ENCODE assay signal across 8 cellular contexts in genomic region chr9:109779711-109780452, GRCh38. TPM values are rescaled to one million over a fixed set of nuclear protein-coding genes. Genes with fewer than 3 reads are reported as not detected.
DNase-seq lines count a peak whose midpoint lies in the region; ATAC-seq and TF ChIP-seq lines count a peak whose summit lies in the region.

TSS of gene PALM2AKAP2 (plus strand) at chr9:109780198. CDS start at chr9:109780489, 291 bp downstream.

- no peaks in the 10 kb centered on the region for H3K36me3 Mint-ChIP-seq in osteocyte (ENCODE audit: unreplicated experiment)

- H3K4me3 Mint-ChIP-seq in osteocyte (ENCODE audit: unreplicated experiment) = peak within 1 kb of the TSS; percentile 94

- H3K27ac Mint-ChIP-seq in osteocyte (ENCODE audit: unreplicated experiment) = peak within 1 kb of the TSS; percentile 75

- TF ChIP-seq CTCF in AG09319 (IDR thresholded peaks at IDR 0.05; ENCODE audit: low read depth, low read length) = peak; percentile 33
- peak; percentile 78 for TF ChIP-seq CTCF in VCaP (conservative IDR thresholded peaks at IDR 0.05)
- TF ChIP-seq CTCF in osteocyte (IDR thresholded peaks at IDR 0.05) = peak; percentile 55

- H3K27ac ChIP-seq in VCaP = peak within 1 kb of the TSS; percentile 56

- no peaks in the 10 kb centered on the region for H3K27me3 Mint-ChIP-seq in osteocyte (ENCODE audit: unreplicated experiment)

- ATAC-seq in Right ventricle myocardium superior (ENCODE audit: poor library complexity) (peak; percentile 95), GM21825 (IDR thresholded peaks at IDR 0.05; ENCODE audit: unreplicated experiment) (no peak), HG02981 (IDR thresholded peaks at IDR 0.05; ENCODE audit: unreplicated experiment) (no peak)

- H3K9me3 Mint-ChIP-seq in osteocyte (ENCODE audit: unreplicated experiment) = no peaks in the 10 kb centered on the region

- intact Hi-C loops in Right ventricle myocardium superior (cut with DNase I) = loop anchor here (2.0 kb wide), 1 partner anchor 47 kb away; no protein-coding TSS in a partner anchor

- DNase-seq in AG09319 (ENCODE audit: extremely low read depth, low read depth) (no peak), HT1080 (ENCODE audit: low read depth) (peak; percentile 61), Right ventricle myocardium superior (peak; percentile 86), osteocyte (ENCODE audit: extremely low spot score, unreplicated experiment) (peak; percentile 90), CD1c-positive myeloid dendritic cell (ENCODE audit: extremely low spot score) (no peak)

- peaks cover 17% of the 10 kb centered on the region for H3K4me1 Mint-ChIP-seq in osteocyte (ENCODE audit: unreplicated experiment)

RNA-seq across cellular contexts. Expression of gene PALM2AKAP2, which starts in this region (rescaled TPM):
- total RNA-seq in HT1080 (2014; rRNA removed; shearing (Covaris generic)) = 3.2 and 6.3 TPM in 2 replicates
- polyA plus RNA-seq in HT1080 (2015; cell fraction: cytosol; rRNA removed) = 2.5 and 4.7 TPM in 2 replicates
- polyA plus RNA-seq in HT1080 (2015; cell fraction: nucleus; rRNA removed) = 5.6 and 5.9 TPM in 2 replicates
- total RNA-seq in Right ventricle myocardium superior = 87.5 TPM
- 24.2 and 25.3 TPM in 2 replicates for total RNA-seq in osteocyte

Comparison
In these comparisons a context has a peak if more than half of its experiments do, and no peak if none do; other contexts are left out.
1. DNase-seq: peak in HT1080 (single experiment), Right ventricle myocardium superior (single experiment) and osteocyte (single experiment); none in AG09319 (single experiment) and CD1c-positive myeloid dendritic cell (single experiment).
2. Peak in every context shown above with its lines, with median percentiles within 50 percentile points of each other: CTCF ChIP-seq.